ENCODE assay signal across 25 cellular contexts in the genomic region with DNA sequence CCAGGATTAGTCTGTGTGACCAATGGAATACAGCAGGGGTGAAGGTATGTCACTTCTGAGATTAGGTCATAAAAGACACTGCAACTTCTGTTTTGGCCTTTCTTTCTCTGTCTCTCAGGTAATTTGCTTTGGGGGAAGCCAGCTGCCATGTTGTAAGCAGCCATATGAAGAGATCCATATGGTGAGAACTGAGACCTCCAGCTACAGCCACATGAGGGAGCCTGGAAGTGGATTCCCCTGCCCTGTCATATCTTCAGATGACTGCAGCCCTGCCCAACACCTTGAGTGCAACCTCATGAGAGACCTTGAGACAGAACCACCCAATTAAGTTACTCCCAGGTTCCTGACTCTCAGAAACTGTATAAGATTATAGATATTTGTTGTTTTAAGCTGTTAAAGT.
DNase-seq lines count a peak whose midpoint lies in the region; ATAC-seq and TF ChIP-seq lines count a peak whose summit lies in the region.
"Had no signal": no experiment of that assay in that cellular context is flagged by ENCODE, and none has a peak within 500 bp of the region (broad histone marks: within the 10 kb centered on the region; RNA-seq: fewer than 3 reads in every experiment).

No MANE protein-coding gene starts in this region.

- H2BK12ac ChIP-seq in H9 (ENCODE audit: insufficient read length, low read depth, low read length), result no peak overlapping the region

- H4K8ac ChIP-seq in H9 (replicated peaks; ENCODE audit: insufficient read length, low read depth, low read length), result no peak overlapping the region

- H3K4ac ChIP-seq in H9 (ENCODE audit: low read depth, low read length), result no peak overlapping the region

- no peak overlapping the region for H4K5ac ChIP-seq in H9 (ENCODE audit: insufficient read length, low read depth, low read length)

- no peaks in the 10 kb centered on the region for H3K36me3 Mint-ChIP-seq in H9 (ENCODE audit: insufficient read depth in 1 of 3, low read depth in 3 of 3)
- H3K36me3 Mint-ChIP-seq: CD8-positive, alpha-beta T cell; naive B cell had no signal

- H3K9me3 Mint-ChIP-seq in H9, result no peaks in the 10 kb centered on the region
- H3K9me3 Mint-ChIP-seq: activated naive CD8-positive, alpha-beta T cell treated with anti-CD3 and anti-CD28 coated beads, Interleukin-2, amount 50 U/mL, for 24 hours; CD8-positive, alpha-beta T cell; stimulated activated naive CD8-positive, alpha-beta T cell treated with anti-CD3 and anti-CD28 coated beads, Interleukin-15, Interleukin-2, amounts not matched to agents 100 ng/mL and 50 ng/mL, for 24 hours had no signal

- H3K27ac ChIP-seq in H9 (ENCODE audit: insufficient read length, low read depth, low read length), result no peak overlapping the region
- no peak overlapping the region for H3K27ac ChIP-seq in foreskin keratinocyte
- H3K27ac ChIP-seq: heart right ventricle, psoas muscle, thyroid gland had no signal

- no peaks in the 10 kb centered on the region for H3K23me2 ChIP-seq in H9 (ENCODE audit: insufficient read length, low read depth, low read length, poor library complexity, severe bottlenecking)

- H3K18ac ChIP-seq in H9 (ENCODE audit: insufficient read length, low read depth, low read length), result no peak overlapping the region

- no peaks in the 10 kb centered on the region for H3K27me3 ChIP-seq in H9 (ENCODE audit: insufficient read depth, low read length)
- no peaks in the 10 kb centered on the region for H3K27me3 ChIP-seq in foreskin keratinocyte
- H3K27me3 ChIP-seq: heart right ventricle, thyroid gland had no signal

- in situ Hi-C loops in SK-MEL-5 (cut with HindIII; ENCODE audit: low pct_unique_long_range_greater_than_20kb, low sequenced_read_pairs), result no loop called here

- no peak overlapping the region for H3K9ac ChIP-seq in H9 (ENCODE audit: extremely low read depth, insufficient read length, low read length)

- no peak overlapping the region for H3K27ac Mint-ChIP-seq in H9
- H3K27ac Mint-ChIP-seq: activated CD4-positive, alpha-beta memory T cell treated with anti-CD3 and anti-CD28 coated beads, Interleukin-2, amount 10 ng/mL, durations not matched to agents 7 days and 5 days; activated naive CD8-positive, alpha-beta T cell treated with anti-CD3 and anti-CD28 coated beads, Interleukin-2, amount 50 U/mL, for 24 hours; CD8-positive, alpha-beta T cell; naive B cell; stimulated activated naive CD8-positive, alpha-beta T cell treated with anti-CD3 and anti-CD28 coated beads, Interleukin-15, Interleukin-2, amounts not matched to agents 100 ng/mL and 50 ng/mL, for 24 hours had no signal

- H3K23ac ChIP-seq in H9 (ENCODE audit: insufficient read length, low read depth, low read length), result no peak overlapping the region

- H3K4me1 Mint-ChIP-seq in H9, result no peaks in the 10 kb centered on the region
- H3K4me1 Mint-ChIP-seq: activated CD4-positive, alpha-beta memory T cell treated with anti-CD3 and anti-CD28 coated beads, Interleukin-2, amount 10 ng/mL, durations not matched to agents 7 days and 5 days; activated naive CD8-positive, alpha-beta T cell treated with anti-CD3 and anti-CD28 coated beads, Interleukin-2, amount 50 U/mL, for 24 hours; naive B cell had no signal

- no peak overlapping the region for H3K4me2 ChIP-seq in H9 (ENCODE audit: insufficient read depth, insufficient read length, low read length)

- no peaks in the 10 kb centered on the region for H3K4me1 ChIP-seq in H9 (ENCODE audit: insufficient read depth, low read length)
- H3K4me1 ChIP-seq in foreskin keratinocyte, result no peaks in the 10 kb centered on the region
- H3K4me1 ChIP-seq: psoas muscle, thyroid gland had no signal

- no peak overlapping the region for H2BK120ac ChIP-seq in H9 (ENCODE audit: low read depth, low read length, poor library complexity, severe bottlenecking)

- no peak overlapping the region for H3K4me3 Mint-ChIP-seq in H9
- H3K4me3 Mint-ChIP-seq: activated CD4-positive, alpha-beta memory T cell treated with anti-CD3 and anti-CD28 coated beads, Interleukin-2, amount 10 ng/mL, durations not matched to agents 7 days and 5 days; activated naive CD8-positive, alpha-beta T cell treated with anti-CD3 and anti-CD28 coated beads, Interleukin-2, amount 50 U/mL, for 24 hours; CD8-positive, alpha-beta T cell; naive B cell; stimulated activated naive CD8-positive, alpha-beta T cell treated with anti-CD3 and anti-CD28 coated beads, Interleukin-15, Interleukin-2, amounts not matched to agents 100 ng/mL and 50 ng/mL, for 24 hours had no signal

- no peaks in the 10 kb centered on the region for H4K20me1 ChIP-seq in H9 (ENCODE audit: control insufficient read depth, insufficient read depth, insufficient read length)

- no peak overlapping the region for H3T11ph ChIP-seq in H9 (ENCODE audit: low read length)

- TF ChIP-seq CTCF in H9 (conservative IDR thresholded peaks at IDR 0.05), result peak; percentile 46; the same call in 2 of the 3 replicates
- peak; percentile 46 for TF ChIP-seq CTCF in foreskin keratinocyte (conservative IDR thresholded peaks at IDR 0.05)

- no peak overlapping the region for H2BK15ac ChIP-seq in H9 (ENCODE audit: low read depth, low read length)

- H4K91ac ChIP-seq in H9 (ENCODE audit: insufficient read length, low read depth, low read length), result no peak overlapping the region

- no peak overlapping the region for H2AK5ac ChIP-seq in H9 (ENCODE audit: insufficient read length, low read length)

- no peaks in the 10 kb centered on the region for H3K79me2 ChIP-seq in H9 (ENCODE audit: insufficient read depth, low read length)

- H2BK20ac ChIP-seq in H9 (ENCODE audit: low read depth, low read length, poor library complexity, severe bottlenecking), result no peak overlapping the region

- no peaks in the 10 kb centered on the region for H3K27me3 Mint-ChIP-seq in H9 (ENCODE audit: low read depth)
- H3K27me3 Mint-ChIP-seq: activated CD4-positive, alpha-beta memory T cell treated with anti-CD3 and anti-CD28 coated beads, Interleukin-2, amount 10 ng/mL, durations not matched to agents 7 days and 5 days; naive B cell; stimulated activated naive CD8-positive, alpha-beta T cell treated with anti-CD3 and anti-CD28 coated beads, Interleukin-15, Interleukin-2, amounts not matched to agents 100 ng/mL and 50 ng/mL, for 24 hours had no signal

- no peaks in the 10 kb centered on the region for H3K79me1 ChIP-seq in H9 (ENCODE audit: insufficient read depth, low read depth, low read length, poor library complexity, severe bottlenecking)

- no peak overlapping the region for H2BK5ac ChIP-seq in H9 (ENCODE audit: insufficient read length, low read length)

- DNase-seq in D341Med (ENCODE audit: low spot score) (peak; percentile 41), H9 (peak; percentile 42), SK-MEL-5 (ENCODE audit: low read depth, low spot score) (peak; percentile 62), foreskin keratinocyte (no peak), AG08395 (ENCODE audit: low spot score) (no peak)
- DNase-seq in activated naive CD4-positive, alpha-beta T cell (lab: John Stamatoyannopoulos, UW), result no peak
- DNase-seq: activated CD4-positive, alpha-beta memory T cell treated with anti-CD3 and anti-CD28 coated beads, Interleukin-2, amount 10 ng/mL, durations not matched to agents 7 days and 5 days; activated effector memory CD4-positive, alpha-beta T cell treated with anti-CD3 and anti-CD28 coated beads, Interleukin-2, amount 50 U/mL, for 16 hours; activated naive CD8-positive, alpha-beta T cell treated with anti-CD3 and anti-CD28 coated beads, Interleukin-2, amount 50 U/mL, for 24 hours; CD8-positive, alpha-beta T cell; cerebellar nuclear complex; effector CD4-positive, alpha-beta T cell; foreskin fibroblast; HCEC 1CT; heart right ventricle; left colon; naive B cell; NCI-H748 treated with DMSO at 0.1 percent for 48 hours; nucleus accumbens; psoas muscle; Right ventricle myocardium superior; thyroid gland had no signal

- H3K9me3 ChIP-seq in H9 (ENCODE audit: control insufficient read depth, low read depth, low read length), result no peaks in the 10 kb centered on the region
- H3K9me3 ChIP-seq: heart right ventricle, psoas muscle, thyroid gland had no signal

- no peak overlapping the region for H2AFZ ChIP-seq in H9 (ENCODE audit: low read length)

- no peak overlapping the region for H3K56ac ChIP-seq in H9 (ENCODE audit: insufficient read length, low read depth, low read length)

- no peak overlapping the region for H3K14ac ChIP-seq in H9 (ENCODE audit: insufficient read depth, low read length)

- ATAC-seq in foreskin keratinocyte (peak; percentile 51), HG02588 (IDR thresholded peaks at IDR 0.05; ENCODE audit: unreplicated experiment) (no peak)
- ATAC-seq: activated CD4-positive, CD25-positive, alpha-beta regulatory T cell treated with anti-CD3 and anti-CD28 coated beads, Interleukin-2, amount 50 U/mL, for 24 hours; activated naive CD8-positive, alpha-beta T cell treated with anti-CD3 and anti-CD28 coated beads, Interleukin-2, amount 50 U/mL, for 24 hours; CD8-positive, alpha-beta T cell; left colon; psoas muscle had no signal

Comparison
In these comparisons a context has a peak if more than half of its experiments do, and no peak if none do; other contexts are left out.
1. DNase-seq: peak in D341Med (single experiment), H9 (single experiment) and SK-MEL-5 (single experiment); none in foreskin keratinocyte (0 of 2), AG08395 (single experiment) and activated naive CD4-positive, alpha-beta T cell (0 of 4).